In genomic region chr5:74582853-74583252, GRCh38 we compare ENCODE assay signal across 31 cellular contexts.
"Had no signal": no experiment of that assay in that cellular context is flagged by ENCODE, and none has a peak within 500 bp of the region (broad histone marks: within the 10 kb centered on the region; RNA-seq: fewer than 3 reads in every experiment).

No MANE protein-coding gene starts in this region.

- H3K27me3 ChIP-seq: body of pancreas, esophagus squamous epithelium had no signal

- DNase-seq: activated CD4-positive, alpha-beta memory T cell treated with anti-CD3 and anti-CD28 coated beads for 36 hours; activated CD4-positive, alpha-beta T cell treated with anti-CD3 and anti-CD28 coated beads for 36 hours; activated CD4-positive, alpha-beta T cell treated with anti-CD3 and anti-CD28 coated beads, Interleukin-2, amount 10 ng/mL, durations not matched to agents 24 days and 14 days; activated CD4-positive, CD25-positive, alpha-beta regulatory T cell; activated CD4-positive, CD25-positive, alpha-beta regulatory T cell treated with anti-CD3 and anti-CD28 coated beads, Interleukin-2, amount 50 U/mL, for 72 hours; activated CD8-positive, alpha-beta memory T cell treated with anti-CD3 and anti-CD28 coated beads, Interleukin-2, amount 10 ng/mL, durations not matched to agents 7 days and 5 days; activated CD8-positive, alpha-beta memory T cell treated with anti-CD3 and anti-CD28 coated beads, Interleukin-2, amount 50 U/mL, for 4 hours; activated CD8-positive, alpha-beta T cell treated with anti-CD3 and anti-CD28 coated beads, Interleukin-2, amount 10 ng/mL, durations not matched to agents 7 days and 5 days; activated effector memory CD4-positive, alpha-beta T cell treated with anti-CD3 and anti-CD28 coated beads, Interleukin-2, amount 50 U/mL, for 16 hours; activated naive CD4-positive, alpha-beta T cell treated with anti-CD3 and anti-CD28 coated beads, Interleukin-2, amount 10 ng/mL, durations not matched to agents 7 days and 5 days; activated T-cell treated with anti-CD3 and anti-CD28 coated beads, Interleukin-2, amount 50 U/mL, for 1 hour; activated T-cell treated with anti-CD3 and anti-CD28 coated beads, Interleukin-2, amount 50 U/mL, for 48 hours; amniotic stem cell; anterior cingulate cortex; body of pancreas; caudate nucleus; cortex of kidney; dermis blood vessel endothelial cell; effector CD4-positive, alpha-beta T cell; effector memory CD8-positive, alpha-beta T cell; esophagus squamous epithelium; head of caudate nucleus; T-helper 1 cell; T-helper 2 cell had no signal

- H3K27me3 Mint-ChIP-seq: effector memory CD8-positive, alpha-beta T cell had no signal

- H3K9me3 ChIP-seq: body of pancreas, esophagus squamous epithelium had no signal

- H3K27ac Mint-ChIP-seq: activated CD4-positive, alpha-beta memory T cell treated with anti-CD3 and anti-CD28 coated beads for 36 hours; activated CD4-positive, alpha-beta T cell treated with anti-CD3 and anti-CD28 coated beads for 36 hours; activated CD4-positive, alpha-beta T cell treated with anti-CD3 and anti-CD28 coated beads, Interleukin-2, amount 10 ng/mL, durations not matched to agents 24 days and 14 days; activated CD8-positive, alpha-beta memory T cell treated with anti-CD3 and anti-CD28 coated beads, Interleukin-2, amount 10 ng/mL, durations not matched to agents 7 days and 5 days; activated CD8-positive, alpha-beta T cell treated with anti-CD3 and anti-CD28 coated beads, Interleukin-2, amount 10 ng/mL, durations not matched to agents 7 days and 5 days; activated naive CD4-positive, alpha-beta T cell treated with anti-CD3 and anti-CD28 coated beads, Interleukin-2, amount 10 ng/mL, durations not matched to agents 7 days and 5 days; activated naive CD8-positive, alpha-beta T cell; activated T-helper 1 cell treated with anti-CD3 and anti-CD28 coated beads, Interleukin-12 subunit alpha, Interleukin-12 subunit beta, Interleukin-2, Interleukin-4 antibody, amounts not matched to agents 30 ng/mL and 10 ng/mL and 1 ng/mL, durations not matched to agents 14 hours and 24 hours and 36 hours; activated T-helper 2 cell treated with anti-CD3 and anti-CD28 coated beads, Interferon-gamma antibody, Interleukin-2, Interleukin-4, amounts not matched to agents 10 μg/mL and 5 μg/mL and 100 μg/mL, durations not matched to agents 14 hours and 24 hours and 36 hours had no signal

- ATAC-seq: activated CD4-positive, alpha-beta T cell treated with anti-CD3 and anti-CD28 coated beads for 36 hours; activated CD8-positive, alpha-beta memory T cell treated with anti-CD3 and anti-CD28 coated beads, Interleukin-2, amount 10 ng/mL, durations not matched to agents 7 days and 5 days; activated CD8-positive, alpha-beta T cell treated with anti-CD3 and anti-CD28 coated beads, Interleukin-2, amount 10 ng/mL, durations not matched to agents 7 days and 5 days; body of pancreas; effector memory CD8-positive, alpha-beta T cell had no signal

- H3K36me3 Mint-ChIP-seq: activated CD4-positive, alpha-beta memory T cell treated with anti-CD3 and anti-CD28 coated beads for 36 hours; activated naive CD8-positive, alpha-beta T cell had no signal

- H3K4me3 Mint-ChIP-seq: activated CD4-positive, alpha-beta memory T cell treated with anti-CD3 and anti-CD28 coated beads for 36 hours; activated CD4-positive, alpha-beta T cell treated with anti-CD3 and anti-CD28 coated beads for 36 hours; activated CD4-positive, alpha-beta T cell treated with anti-CD3 and anti-CD28 coated beads, Interleukin-2, amount 10 ng/mL, durations not matched to agents 24 days and 14 days; activated CD8-positive, alpha-beta memory T cell treated with anti-CD3 and anti-CD28 coated beads, Interleukin-2, amount 10 ng/mL, durations not matched to agents 7 days and 5 days; activated CD8-positive, alpha-beta T cell treated with anti-CD3 and anti-CD28 coated beads, Interleukin-2, amount 10 ng/mL, durations not matched to agents 7 days and 5 days; activated naive CD4-positive, alpha-beta T cell treated with anti-CD3 and anti-CD28 coated beads, Interleukin-2, amount 10 ng/mL, durations not matched to agents 7 days and 5 days; activated naive CD8-positive, alpha-beta T cell; activated T-helper 1 cell treated with anti-CD3 and anti-CD28 coated beads, Interleukin-12 subunit alpha, Interleukin-12 subunit beta, Interleukin-2, Interleukin-4 antibody, amounts not matched to agents 30 ng/mL and 10 ng/mL and 1 ng/mL, durations not matched to agents 14 hours and 24 hours and 36 hours; effector memory CD8-positive, alpha-beta T cell had no signal

- H3K9me3 Mint-ChIP-seq: activated CD4-positive, alpha-beta memory T cell treated with anti-CD3 and anti-CD28 coated beads for 36 hours; activated naive CD4-positive, alpha-beta T cell treated with anti-CD3 and anti-CD28 coated beads, Interleukin-2, amount 10 ng/mL, durations not matched to agents 7 days and 5 days; activated T-helper 1 cell treated with anti-CD3 and anti-CD28 coated beads, Interleukin-12 subunit alpha, Interleukin-12 subunit beta, Interleukin-2, Interleukin-4 antibody, amounts not matched to agents 30 ng/mL and 10 ng/mL and 1 ng/mL, durations not matched to agents 14 hours and 24 hours and 36 hours; activated T-helper 2 cell treated with anti-CD3 and anti-CD28 coated beads, Interferon-gamma antibody, Interleukin-2, Interleukin-4, amounts not matched to agents 10 μg/mL and 5 μg/mL and 100 μg/mL, durations not matched to agents 14 hours and 24 hours and 36 hours; effector memory CD8-positive, alpha-beta T cell had no signal

- H3K4me3 ChIP-seq: body of pancreas, esophagus squamous epithelium had no signal

- H3K27ac ChIP-seq: body of pancreas, epithelial cell of prostate had no signal

- H3K36me3 ChIP-seq: esophagus squamous epithelium had no signal

- FAIRE-seq: colon, endothelial cell of umbilical vein, frontal cortex had no signal
